21 cellular contexts compared by ENCODE assay signal in genomic region chr2:16475581-16475980, GRCh38.
DNase-seq lines count a peak whose midpoint lies in the region; ATAC-seq, FAIRE-seq and TF ChIP-seq lines count a peak whose summit lies in the region.
"Had no signal": no experiment of that assay in that cellular context is flagged by ENCODE, and none has a peak within 500 bp of the region (broad histone marks: within the 10 kb centered on the region; RNA-seq: fewer than 3 reads in every experiment).

No MANE protein-coding gene starts in this region.

- no peak overlapping the region for H3K4me3 Mint-ChIP-seq in CD4-positive, alpha-beta T cell
- H3K4me3 Mint-ChIP-seq: CD8-positive, alpha-beta T cell; GM23338 had no signal

- CTCF ChIA-PET in CD4-positive, alpha-beta T cell (lab: Charles Lee): no interaction called here

- no peaks in the 10 kb centered on the region for H3K36me3 Mint-ChIP-seq in CD4-positive, alpha-beta T cell (ENCODE audit: low read depth)
- H3K36me3 Mint-ChIP-seq: CD8-positive, alpha-beta T cell had no signal

- ATAC-seq in SK-N-SH treated with all-trans-retinoic acid at 6 μM for 48 hours: no peak
- ATAC-seq in CD4-positive, alpha-beta T cell (ENCODE audit: poor library complexity): no peak
- no peak for ATAC-seq in GM18858 (IDR thresholded peaks at IDR 0.05; ENCODE audit: unreplicated experiment)
- ATAC-seq: CD8-positive, alpha-beta T cell; GM12878; GM23338; PC-3 had no signal

- H3K9me3 Mint-ChIP-seq in CD4-positive, alpha-beta T cell: no peaks in the 10 kb centered on the region
- H3K9me3 Mint-ChIP-seq: CD8-positive, alpha-beta T cell; GM23338 had no signal

- FAIRE-seq in RCC 7860 (lab: Jason Lieb, UNC) (no peak), D721Med (lab: Jason Lieb, UNC) (no peak)
- FAIRE-seq: GM12878, GM19239 had no signal

- no peaks in the 10 kb centered on the region for H3K9me3 ChIP-seq in CD4-positive, alpha-beta T cell (ENCODE audit: control insufficient read depth, low read length)
- H3K9me3 ChIP-seq: BE2C, SK-N-SH had no signal

- TF ChIP-seq CTCF in CD4-positive, alpha-beta T cell (IDR thresholded peaks at IDR 0.05): no peak
- TF ChIP-seq CTCF in D721Med (IDR thresholded peaks at IDR 0.05; ENCODE audit: insufficient read depth, missing control alignments): no peak

- POLR2A ChIA-PET in CD4-positive, alpha-beta T cell (lab: Charles Lee): no interaction called here

- H3K4me1 Mint-ChIP-seq in CD4-positive, alpha-beta T cell (ENCODE audit: low read depth): no peaks in the 10 kb centered on the region
- H3K4me1 Mint-ChIP-seq: GM23338 had no signal

- H3K27ac Mint-ChIP-seq in CD4-positive, alpha-beta T cell: no peak overlapping the region
- H3K27ac Mint-ChIP-seq: CD8-positive, alpha-beta T cell; GM23338 had no signal

- no peaks in the 10 kb centered on the region for H3K27me3 ChIP-seq in CD4-positive, alpha-beta T cell (ENCODE audit: control insufficient read depth, insufficient read depth, low read length)
- H3K27me3 ChIP-seq: BE2C had no signal

- peak; percentile 8 for DNase-seq in RCC 7860 (ENCODE audit: low spot score)
- DNase-seq in astrocyte of the hippocampus (ENCODE audit: low read depth, low spot score): peak; percentile 5
- DNase-seq in islet precursor cell: peak; percentile 61
- DNase-seq in renal cortical epithelial cell (ENCODE audit: low read depth): peak; percentile 9
- no peak for DNase-seq in CD4-positive, alpha-beta T cell
- DNase-seq in D721Med (ENCODE audit: insufficient read length, low spot score): no peak
- DNase-seq: BE2C; CD8-positive, alpha-beta T cell; DMS 273 treated with DMSO at 0.1 percent for 48 hours; NCI-H146; NCI-H2081 treated with DMSO at 0.1 percent for 48 hours; NCI-H345; NCI-H526 treated with DMSO at 0.1 percent for 48 hours; PC-3; Right ventricle myocardium superior; SK-N-SH had no signal

- no peak overlapping the region for H3K27ac ChIP-seq in CD4-positive, alpha-beta T cell (ENCODE audit: low read depth, low read length)

- H3K27me3 Mint-ChIP-seq in CD4-positive, alpha-beta T cell: peaks cover 5% of the 10 kb centered on the region

- intact Hi-C loops in CD4-positive, alpha-beta T cell (cut with DNase I, micrococcal nuclease): no loop called here

TF ChIP-seq in SK-N-SH treated with all-trans-retinoic acid at 6 μM for 48 hours, 23 proteins besides CTCF, POLR2A, EP300 and RAD21:
- TF ChIP-seq ZFP30 (CRISPR knock-in tag; IDR thresholded peaks at IDR 0.05) (no peak), ZFP3 (CRISPR knock-in tag; IDR thresholded peaks at IDR 0.05) (no peak), SNAI2 (CRISPR knock-in tag; IDR thresholded peaks at IDR 0.05) (no peak), OSR1 (CRISPR knock-in tag; IDR thresholded peaks at IDR 0.05) (no peak)
TF ChIP-seq in SK-N-SH treated with all-trans-retinoic acid at 6 μM for 48 hours: peak in this region for 0.

Comparison
In these comparisons a context has a peak if more than half of its experiments do, and no peak if none do; other contexts are left out.
1. DNase-seq: peak in RCC 7860 (single experiment), astrocyte of the hippocampus (single experiment), islet precursor cell (single experiment) and renal cortical epithelial cell (single experiment); none in CD4-positive, alpha-beta T cell (0 of 10) and D721Med (single experiment).